ENCODE assay signal across 8 cellular contexts in genomic region chr13:48156466-48156865, GRCh38.
A peak's percentile ranks its signal among the peaks of the same experiment; 100 is the strongest.
DNase-seq lines count a peak whose midpoint lies in the region; ATAC-seq, FAIRE-seq and TF ChIP-seq lines count a peak whose summit lies in the region.

No MANE protein-coding gene starts in this region.

- H3K79me2 ChIP-seq in K562 (ENCODE audit: control insufficient read depth, insufficient read depth, low read length): no peaks in the 10 kb centered on the region

- peak overlapping the region; percentile 77; the same call in 1 of the 2 replicates for H2AFZ ChIP-seq in K562 (ENCODE audit: low read depth, low read length)

- no peak for TF ChIP-seq CTCF in K562 (IDR thresholded peaks at IDR 0.05 in 2 of 3, conservative IDR thresholded peaks at IDR 0.05 in 1 of 3; ENCODE audit: insufficient read depth in 2 of 3, low read depth in 1 of 3, low read length in 3 of 3)

- intact Hi-C loops in K562 (cut with micrococcal nuclease): no loop called here

- POLR2A ChIA-PET in K562 (lab: Yijun Ruan, JAX): no interaction called here

- ATAC-seq in GM18867 (IDR thresholded peaks at IDR 0.05; ENCODE audit: unreplicated experiment) (peak; percentile 41), K562 (peak; percentile 81), GM18520 (IDR thresholded peaks at IDR 0.05; ENCODE audit: unreplicated experiment) (no peak), HG02642 (IDR thresholded peaks at IDR 0.05; ENCODE audit: poor library complexity, unreplicated experiment) (no peak)

- TF ChIP-seq POLR2A in K562 (conservative IDR thresholded peaks at IDR 0.05): no peak

- 28% methylated on average over 4 of the region's 6 CpGs for whole genome bisulfite sequencing in K562 (ENCODE audit: insufficient coverage, low coverage, missing lambda C conversion rate)

- no peak for TF ChIP-seq RAD21 in K562 (CRISPR knock-in tag; conservative IDR thresholded peaks at IDR 0.05 in 1 of 2, IDR thresholded peaks at IDR 0.05 in 1 of 2)

- no peak overlapping the region for H3K4me3 ChIP-seq in K562

- DNase-seq in T-helper 9 cell (peak; percentile 57), K562 (ENCODE audit: extremely low read depth in 1 of 4, low spot score in 3 of 4) (peak in 2 of 4 experiments; percentile 19 to 37), RCC 7860 (ENCODE audit: low spot score) (no peak), NCI-H446 treated with DMSO at 0.1 percent for 48 hours (lab: John Stamatoyannopoulos, UW) (no peak)
- peak; percentile 57 to 61 (median 59) for DNase-seq in stimulated activated CD4-positive, alpha-beta T cell treated with anti-CD3 and anti-CD28 coated beads, Interleukin-12 subunit alpha, Interleukin-12 subunit beta, amount 100 ng/mL, for 48 hours (ENCODE audit: low read depth in 2 of 3, low spot score in 1 of 3)

- no peaks in the 10 kb centered on the region for H4K20me1 ChIP-seq in K562 (replicated peaks; ENCODE audit: control insufficient read depth, insufficient read depth, low read length)

- BruUV-seq in K562 (replicated peaks; lab: Mats Ljungman, UMichigan): no TSS peak

- CTCF ChIA-PET in K562 (lab: Yijun Ruan, JAX; ENCODE audit: low intra/inter-chr PET ratio): no interaction called here

- no peaks in the 10 kb centered on the region for H3K9me1 ChIP-seq in K562 (ENCODE audit: control insufficient read depth, insufficient read depth, low read length)

- no peak overlapping the region for H3K27ac ChIP-seq in K562 (ENCODE audit: extremely low read depth, low read depth, low read length)

- no peak for TF ChIP-seq EP300 in K562 (IDR thresholded peaks at IDR 0.05; ENCODE audit: low read length)

- no peak overlapping the region for H3K9ac ChIP-seq in K562 (ENCODE audit: insufficient read depth in 1 of 2, low read depth in 2 of 2, low read length in 2 of 2)

- no peak for FAIRE-seq in K562 (lab: Jason Lieb, UNC)
- FAIRE-seq in RCC 7860 (lab: Jason Lieb, UNC): no peak

- H3K4me2 ChIP-seq in K562 (ENCODE audit: insufficient read depth, low read length): no peak overlapping the region; the same call in 1 of the 2 replicates

- H3K9me3 ChIP-seq in K562 (replicated peaks; ENCODE audit: control insufficient read depth, insufficient read depth, low read depth, low read length): no peaks in the 10 kb centered on the region

- H3K27me3 ChIP-seq in K562 (ENCODE audit: control insufficient read depth in 2 of 2, insufficient read depth in 2 of 2, low read length in 2 of 2): no peaks in the 10 kb centered on the region

- in situ Hi-C loops in K562 (cut with MboI): no loop called here

- H3K36me3 ChIP-seq in K562 (ENCODE audit: control insufficient read depth, insufficient read depth, low read length): no peaks in the 10 kb centered on the region

- peaks cover 0 to 8% of the 10 kb centered on the region in 2 experiments; a peak in 3 of 5 replicates for H3K4me1 ChIP-seq in K562 (replicated peaks in 1 of 2; ENCODE audit: control insufficient read depth in 2 of 2, insufficient read depth in 2 of 2, low read length in 2 of 2)

TF ChIP-seq in K562, 482 proteins besides CTCF, POLR2A, EP300 and RAD21 (continues in another document):
- TF ChIP-seq TFE3 (CRISPR knock-in tag; IDR thresholded peaks at IDR 0.05): peak; percentile 68; the same call in 1 of the 2 replicates
- TF ChIP-seq L3MBTL2 (IDR thresholded peaks at IDR 0.05): 0 out of 2 replicates have a peak, but pooled peaks have one; percentile 10
- TF ChIP-seq ZNF239 (CRISPR knock-in tag; IDR thresholded peaks at IDR 0.05): no peak
- TF ChIP-seq ZNF444 (CRISPR knock-in tag; IDR thresholded peaks at IDR 0.05): no peak
- 0 out of 2 replicates have a peak, but pooled peaks have one; percentile 21 for TF ChIP-seq MGA (IDR thresholded peaks at IDR 0.05)
- TF ChIP-seq NRF1 (conservative IDR thresholded peaks at IDR 0.05 in 1 of 2, IDR thresholded peaks at IDR 0.05 in 1 of 2): peak; percentile 65 to 71

Comparison
In these comparisons a context has a peak if more than half of its experiments do, and no peak if none do; other contexts are left out.
1. ATAC-seq: peak in GM18867 (single experiment) and K562 (single experiment); none in GM18520 (single experiment) and HG02642 (single experiment).
2. DNase-seq: peak in T-helper 9 cell (single experiment) and stimulated activated CD4-positive, alpha-beta T cell treated with anti-CD3 and anti-CD28 coated beads, Interleukin-12 subunit alpha, Interleukin-12 subunit beta, amount 100 ng/mL, for 48 hours (3 of 3); none in RCC 7860 (single experiment) and NCI-H446 treated with DMSO at 0.1 percent for 48 hours (single experiment).